22 cellular contexts compared by ENCODE assay signal in the genomic region with DNA sequence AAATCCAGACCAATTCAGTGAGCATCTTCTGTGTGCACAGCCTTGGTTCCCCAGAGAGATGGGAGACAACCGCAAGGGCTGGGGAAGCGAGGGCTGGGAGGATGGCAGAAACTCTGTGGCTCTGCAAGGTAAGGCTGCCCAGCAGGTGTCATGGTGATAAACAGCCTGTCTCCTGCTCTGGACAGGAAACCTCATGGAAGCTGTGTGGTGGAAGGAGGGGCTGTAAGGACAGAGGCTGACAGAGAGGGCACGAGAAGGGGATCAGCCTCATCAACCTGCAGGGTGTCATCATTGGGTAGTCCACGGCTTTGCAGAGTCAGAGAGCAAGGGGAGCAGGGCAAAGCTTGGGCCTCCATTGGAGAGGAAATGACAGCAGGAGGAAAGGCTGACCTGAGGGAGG.
"Had no signal": no experiment of that assay in that cellular context is flagged by ENCODE, and none has a peak within 500 bp of the region (broad histone marks: within the 10 kb centered on the region; RNA-seq: fewer than 3 reads in every experiment).

No MANE protein-coding gene starts in this region.

- H3K27ac Mint-ChIP-seq: activated CD8-positive, alpha-beta T cell treated with anti-CD3 and anti-CD28 coated beads for 36 hours; activated naive CD4-positive, alpha-beta T cell treated with anti-CD3 and anti-CD28 coated beads, Interleukin-2, amount 50 U/mL, for 24 hours; activated T-helper 1 cell treated with anti-CD3 and anti-CD28 coated beads, Interleukin-12 subunit alpha, Interleukin-12 subunit beta, Interleukin-2, Interleukin-4 antibody, amounts not matched to agents 30 ng/mL and 10 ng/mL and 1 ng/mL, durations not matched to agents 14 hours and 24 hours and 36 hours; mesothelial cell of epicardium; naive thymus-derived CD8-positive, alpha-beta T cell; stimulated activated naive B cell treated with anti-CD40 and anti-IgM and Interleukin-4, amounts not matched to agents 10 μg/mL and 1 μg/mL and 100 μg/mL, for 72 hours had no signal

- H3K9me3 Mint-ChIP-seq: activated CD8-positive, alpha-beta T cell treated with anti-CD3 and anti-CD28 coated beads for 36 hours; activated T-helper 1 cell treated with anti-CD3 and anti-CD28 coated beads, Interleukin-12 subunit alpha, Interleukin-12 subunit beta, Interleukin-2, Interleukin-4 antibody, amounts not matched to agents 30 ng/mL and 10 ng/mL and 1 ng/mL, durations not matched to agents 14 hours and 24 hours and 36 hours; mesothelial cell of epicardium had no signal

- H3K27me3 Mint-ChIP-seq: activated CD8-positive, alpha-beta T cell treated with anti-CD3 and anti-CD28 coated beads for 36 hours had no signal

- H3K36me3 Mint-ChIP-seq: activated naive CD4-positive, alpha-beta T cell treated with anti-CD3 and anti-CD28 coated beads, Interleukin-2, amount 50 U/mL, for 24 hours; mesothelial cell of epicardium; naive thymus-derived CD8-positive, alpha-beta T cell; stimulated activated naive B cell treated with anti-CD40 and anti-IgM and Interleukin-4, amounts not matched to agents 10 μg/mL and 1 μg/mL and 100 μg/mL, for 72 hours had no signal

- H3K4me1 Mint-ChIP-seq: activated naive CD4-positive, alpha-beta T cell treated with anti-CD3 and anti-CD28 coated beads, Interleukin-2, amount 50 U/mL, for 24 hours; stimulated activated naive B cell treated with anti-CD40 and anti-IgM and Interleukin-4, amounts not matched to agents 10 μg/mL and 1 μg/mL and 100 μg/mL, for 72 hours had no signal

- ATAC-seq: activated CD8-positive, alpha-beta T cell treated with anti-CD3 and anti-CD28 coated beads for 36 hours; body of pancreas; foreskin keratinocyte; naive thymus-derived CD8-positive, alpha-beta T cell; stimulated activated naive B cell treated with anti-CD40 and anti-IgM and Interleukin-4, amounts not matched to agents 10 μg/mL and 1 μg/mL and 100 μg/mL, for 72 hours had no signal

- H3K4me3 Mint-ChIP-seq: activated CD8-positive, alpha-beta T cell treated with anti-CD3 and anti-CD28 coated beads for 36 hours; activated naive CD4-positive, alpha-beta T cell treated with anti-CD3 and anti-CD28 coated beads, Interleukin-2, amount 50 U/mL, for 24 hours; activated T-helper 1 cell treated with anti-CD3 and anti-CD28 coated beads, Interleukin-12 subunit alpha, Interleukin-12 subunit beta, Interleukin-2, Interleukin-4 antibody, amounts not matched to agents 30 ng/mL and 10 ng/mL and 1 ng/mL, durations not matched to agents 14 hours and 24 hours and 36 hours; mesothelial cell of epicardium; naive thymus-derived CD8-positive, alpha-beta T cell; stimulated activated naive B cell treated with anti-CD40 and anti-IgM and Interleukin-4, amounts not matched to agents 10 μg/mL and 1 μg/mL and 100 μg/mL, for 72 hours had no signal

- DNase-seq: activated CD4-positive, alpha-beta T cell treated with anti-CD3 and anti-CD28 coated beads for 4 hours; activated CD4-positive, CD25-positive, alpha-beta regulatory T cell; activated CD8-positive, alpha-beta T cell treated with anti-CD3 and anti-CD28 coated beads for 36 hours; activated gamma-delta T cell; anterior cingulate cortex; body of pancreas; dermis blood vessel endothelial cell; effector CD8-positive, alpha-beta T cell; foreskin keratinocyte; hippocampal formation; left ventricle myocardium inferior; naive thymus-derived CD8-positive, alpha-beta T cell; ovary; stimulated activated CD4-positive, alpha-beta T cell treated with anti-CD3 and anti-CD28 coated beads, Interleukin-2, amount 100 ng/mL, for 48 hours; stimulated activated CD8-positive, alpha-beta memory T cell treated with anti-CD3 and anti-CD28 coated beads, Interleukin-4, amount 100 ng/mL, for 48 hours; stimulated activated naive B cell treated with anti-CD40 and anti-IgM and Interleukin-4, amounts not matched to agents 10 μg/mL and 1 μg/mL and 100 μg/mL, for 72 hours; T1000; transverse colon; uterus had no signal
